In the genomic region with DNA sequence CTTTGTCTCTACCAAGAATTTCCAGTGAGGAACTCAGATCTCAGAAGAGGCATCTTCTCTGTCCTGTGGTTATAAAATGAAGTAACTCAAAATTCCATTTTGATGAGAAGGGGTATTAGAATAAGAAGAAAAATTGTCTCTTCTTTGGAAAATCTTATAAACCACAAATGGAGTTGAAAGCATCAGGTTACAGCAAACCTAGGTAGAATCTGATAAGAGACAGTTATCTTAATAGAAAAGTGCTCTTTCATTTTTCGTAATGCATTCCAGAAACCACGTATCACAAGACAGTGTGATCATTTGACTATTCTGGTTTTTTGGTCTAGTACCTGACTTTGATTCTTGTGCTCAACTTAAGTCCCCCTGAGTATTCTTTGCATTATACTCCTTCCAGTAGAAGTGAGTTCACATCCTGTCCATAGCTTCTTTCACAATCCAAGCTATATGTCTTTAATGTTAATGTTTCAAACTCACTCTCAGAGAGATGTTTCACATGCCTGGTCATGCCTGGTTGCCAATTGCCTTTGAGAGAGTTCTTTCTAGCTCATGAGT, we compare ENCODE assay signal across 14 cellular contexts.
DNase-seq lines count a peak whose midpoint lies in the region; ATAC-seq and TF ChIP-seq lines count a peak whose summit lies in the region.
"Had no signal": no experiment of that assay in that cellular context is flagged by ENCODE, and none has a peak within 500 bp of the region (broad histone marks: within the 10 kb centered on the region; RNA-seq: fewer than 3 reads in every experiment).

No MANE protein-coding gene starts in this region.

- H4K20me1 ChIP-seq in SK-N-SH (ENCODE audit: insufficient read depth), result no peaks in the 10 kb centered on the region

- no peak overlapping the region for H3K9ac ChIP-seq in SK-N-SH
- H3K9ac ChIP-seq: parathyroid adenoma had no signal

- peaks cover 0 to 8% of the 10 kb centered on the region in 2 experiments; a peak in 2 of 4 replicates for H3K4me1 ChIP-seq in SK-N-SH (ENCODE audit: control insufficient read depth in 1 of 2, insufficient read depth in 2 of 2, low read depth in 1 of 2, low read length in 1 of 2)
- H3K4me1 ChIP-seq: parathyroid adenoma had no signal

- H3K27ac ChIP-seq in SK-N-SH (ENCODE audit: low read depth in 2 of 2, low read length in 1 of 2), result peak overlapping the region; percentile 62 to 74; a peak in 3 of 4 replicates
- H3K27ac ChIP-seq: parathyroid adenoma had no signal

- TF ChIP-seq CTCF in SK-N-SH (IDR thresholded peaks at IDR 0.05), result no peak
- TF ChIP-seq CTCF in mesothelial cell of epicardium (IDR thresholded peaks at IDR 0.05; ENCODE audit: unreplicated experiment), result no peak

- POLR2A ChIA-PET in SK-N-SH (lab: Yijun Ruan, JAX), result no interaction called here

- peaks cover 20% of the 10 kb centered on the region for H3K36me3 Mint-ChIP-seq in mesothelial cell of epicardium

- peak in 1 of 2 experiments; percentile 96; a peak in 2 of 4 replicates for TF ChIP-seq EP300 in SK-N-SH (IDR thresholded peaks at IDR 0.05; ENCODE audit: borderline replicate concordance in 1 of 2, low read depth in 1 of 2, low read length in 1 of 2)

- H3K4me3 ChIP-seq in SK-N-SH (ENCODE audit: low read depth in 2 of 2, low read length in 1 of 2), result no peak overlapping the region; a peak in 1 of 4 replicates

- no peaks in the 10 kb centered on the region for H3K79me2 ChIP-seq in SK-N-SH (ENCODE audit: insufficient read depth)
- H3K79me2 ChIP-seq: parathyroid adenoma had no signal

- H3K9me3 Mint-ChIP-seq in mesothelial cell of epicardium, result peaks cover 31% of the 10 kb centered on the region

- DNase-seq in SK-N-SH (no peak), mesothelial cell of epicardium (ENCODE audit: low spot score in 2 of 2, unreplicated experiment in 2 of 2) (no peak), NCI-H524 (lab: John Stamatoyannopoulos, UW) (no peak), CD1c-positive myeloid dendritic cell (ENCODE audit: extremely low spot score) (no peak), G401 (ENCODE audit: low spot score) (no peak)
- DNase-seq: activated CD4-positive, alpha-beta T cell treated with anti-CD3 and anti-CD28 coated beads, Interleukin-2, amount 50 U/mL, for 4 hours; NCI-H1092; stimulated activated CD4-positive, alpha-beta T cell treated with anti-CD3 and anti-CD28 coated beads, Interleukin-15, amount 100 ng/mL, for 24 hours had no signal

- TF ChIP-seq POLR2A in GM18505 (IDR thresholded peaks at IDR 0.05; ENCODE audit: borderline replicate concordance, extremely low read depth, insufficient read depth, insufficient read length), result no peak

- no peaks in the 10 kb centered on the region for H3K9me2 ChIP-seq in SK-N-SH

- H3K36me3 ChIP-seq in SK-N-SH (replicated peaks in 1 of 2; ENCODE audit: control insufficient read depth in 1 of 2, insufficient read depth in 2 of 2, low read length in 1 of 2), result no peaks in the 10 kb centered on the region

- H3K27ac Mint-ChIP-seq in mesothelial cell of epicardium, result peak overlapping the region; percentile 78
- H3K27ac Mint-ChIP-seq: CD14-positive monocyte had no signal

- no peak overlapping the region for H2AFZ ChIP-seq in SK-N-SH (ENCODE audit: low read depth)
- H2AFZ ChIP-seq: parathyroid adenoma had no signal

- H3K27me3 Mint-ChIP-seq in mesothelial cell of epicardium (ENCODE audit: low read depth), result no peaks in the 10 kb centered on the region

- no peaks in the 10 kb centered on the region for H3K27me3 ChIP-seq in SK-N-SH (ENCODE audit: insufficient read depth)

- WGBS in SK-N-SH (ENCODE audit: low lambda C conversion rate), result 25% methylated on average over 2 of the region's 2 CpGs

- H3F3A ChIP-seq in SK-N-SH (replicated peaks; ENCODE audit: insufficient read depth), result peaks cover 7% of the 10 kb centered on the region

- no peak overlapping the region for H3K4me3 Mint-ChIP-seq in mesothelial cell of epicardium
- H3K4me3 Mint-ChIP-seq: CD14-positive monocyte had no signal

- H3K4me1 Mint-ChIP-seq in mesothelial cell of epicardium, result peaks cover 28% of the 10 kb centered on the region

- H3K4me2 ChIP-seq in SK-N-SH, result peak overlapping the region; percentile 45; the same call in 1 of the 2 replicates

- no peak for TF ChIP-seq RAD21 in SK-N-SH (IDR thresholded peaks at IDR 0.05; ENCODE audit: low read length)

- ATAC-seq in GM18505 (IDR thresholded peaks at IDR 0.05; ENCODE audit: unreplicated experiment) (peak; percentile 51), HG02759 (IDR thresholded peaks at IDR 0.05; ENCODE audit: unreplicated experiment) (peak; percentile 34), GM19324 (IDR thresholded peaks at IDR 0.05; ENCODE audit: low FRiP score, unreplicated experiment) (no peak)
- ATAC-seq: Panc1 had no signal

- CTCF ChIA-PET in SK-N-SH (lab: Yijun Ruan, JAX), result no interaction called here

- in situ Hi-C loops in G401 (cut with HindIII; ENCODE audit: low sequenced_read_pairs), result no loop called here

- no peaks in the 10 kb centered on the region for H3K9me3 ChIP-seq in SK-N-SH

TF ChIP-seq in SK-N-SH, 30 proteins besides CTCF, POLR2A, EP300 and RAD21 (continues in another document):
- TF ChIP-seq, protein P1, sequence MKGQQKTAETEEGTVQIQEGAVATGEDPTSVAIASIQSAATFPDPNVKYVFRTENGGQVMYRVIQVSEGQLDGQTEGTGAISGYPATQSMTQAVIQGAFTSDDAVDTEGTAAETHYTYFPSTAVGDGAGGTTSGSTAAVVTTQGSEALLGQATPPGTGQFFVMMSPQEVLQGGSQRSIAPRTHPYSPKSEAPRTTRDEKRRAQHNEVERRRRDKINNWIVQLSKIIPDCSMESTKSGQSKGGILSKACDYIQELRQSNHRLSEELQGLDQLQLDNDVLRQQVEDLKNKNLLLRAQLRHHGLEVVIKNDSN (IDR thresholded peaks at IDR 0.05; ENCODE audit: borderline replicate concordance, low read depth), result no peak
- TF ChIP-seq, protein P2, sequence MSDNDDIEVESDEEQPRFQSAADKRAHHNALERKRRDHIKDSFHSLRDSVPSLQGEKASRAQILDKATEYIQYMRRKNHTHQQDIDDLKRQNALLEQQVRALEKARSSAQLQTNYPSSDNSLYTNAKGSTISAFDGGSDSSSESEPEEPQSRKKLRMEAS (IDR thresholded peaks at IDR 0.05; ENCODE audit: low read depth), result peak; percentile 37; the same call in 1 of the 2 replicates
- TF ChIP-seq, protein P3, sequence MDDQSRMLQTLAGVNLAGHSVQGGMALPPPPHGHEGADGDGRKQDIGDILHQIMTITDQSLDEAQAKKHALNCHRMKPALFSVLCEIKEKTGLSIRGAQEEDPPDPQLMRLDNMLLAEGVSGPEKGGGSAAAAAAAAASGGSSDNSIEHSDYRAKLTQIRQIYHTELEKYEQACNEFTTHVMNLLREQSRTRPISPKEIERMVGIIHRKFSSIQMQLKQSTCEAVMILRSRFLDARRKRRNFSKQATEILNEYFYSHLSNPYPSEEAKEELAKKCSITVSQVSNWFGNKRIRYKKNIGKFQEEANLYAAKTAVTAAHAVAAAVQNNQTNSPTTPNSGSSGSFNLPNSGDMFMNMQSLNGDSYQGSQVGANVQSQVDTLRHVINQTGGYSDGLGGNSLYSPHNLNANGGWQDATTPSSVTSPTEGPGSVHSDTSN (IDR thresholded peaks at IDR 0.05), result peak; percentile 86
- no peak for TF ChIP-seq RFX5 (IDR thresholded peaks at IDR 0.05; ENCODE audit: low read length)
- peak; percentile 89 for TF ChIP-seq JUND (IDR thresholded peaks at IDR 0.05)
- TF ChIP-seq MXI1 (IDR thresholded peaks at IDR 0.05; ENCODE audit: low read depth, low read length), result no peak
- TF ChIP-seq GATA2 (CRISPR knock-in tag; IDR thresholded peaks at IDR 0.05), result no peak
- TF ChIP-seq MEF2A (IDR thresholded peaks at IDR 0.05; ENCODE audit: borderline replicate concordance, low read depth), result peak; percentile 45; the same call in 1 of the 2 replicates
- TF ChIP-seq, protein P4, sequence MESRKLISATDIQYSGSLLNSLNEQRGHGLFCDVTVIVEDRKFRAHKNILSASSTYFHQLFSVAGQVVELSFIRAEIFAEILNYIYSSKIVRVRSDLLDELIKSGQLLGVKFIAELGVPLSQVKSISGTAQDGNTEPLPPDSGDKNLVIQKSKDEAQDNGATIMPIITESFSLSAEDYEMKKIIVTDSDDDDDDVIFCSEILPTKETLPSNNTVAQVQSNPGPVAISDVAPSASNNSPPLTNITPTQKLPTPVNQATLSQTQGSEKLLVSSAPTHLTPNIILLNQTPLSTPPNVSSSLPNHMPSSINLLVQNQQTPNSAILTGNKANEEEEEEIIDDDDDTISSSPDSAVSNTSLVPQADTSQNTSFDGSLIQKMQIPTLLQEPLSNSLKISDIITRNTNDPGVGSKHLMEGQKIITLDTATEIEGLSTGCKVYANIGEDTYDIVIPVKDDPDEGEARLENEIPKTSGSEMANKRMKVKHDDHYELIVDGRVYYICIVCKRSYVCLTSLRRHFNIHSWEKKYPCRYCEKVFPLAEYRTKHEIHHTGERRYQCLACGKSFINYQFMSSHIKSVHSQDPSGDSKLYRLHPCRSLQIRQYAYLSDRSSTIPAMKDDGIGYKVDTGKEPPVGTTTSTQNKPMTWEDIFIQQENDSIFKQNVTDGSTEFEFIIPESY (IDR thresholded peaks at IDR 0.05; ENCODE audit: borderline replicate concordance, low read depth), result peak; percentile 30; the same call in 1 of the 2 replicates
- peak; percentile 63; the same call in 1 of the 2 replicates for TF ChIP-seq POLR2AphosphoS5 (IDR thresholded peaks at IDR 0.05; ENCODE audit: low read depth, low read length)
- no peak for TF ChIP-seq ELF1 (IDR thresholded peaks at IDR 0.05)
- TF ChIP-seq SMC3 (IDR thresholded peaks at IDR 0.05; ENCODE audit: low read depth, low read length), result no peak
- TF ChIP-seq FOXJ3 (CRISPR knock-in tag; IDR thresholded peaks at IDR 0.05), result no peak
